5 cellular contexts compared by ENCODE assay signal in the genomic region with DNA sequence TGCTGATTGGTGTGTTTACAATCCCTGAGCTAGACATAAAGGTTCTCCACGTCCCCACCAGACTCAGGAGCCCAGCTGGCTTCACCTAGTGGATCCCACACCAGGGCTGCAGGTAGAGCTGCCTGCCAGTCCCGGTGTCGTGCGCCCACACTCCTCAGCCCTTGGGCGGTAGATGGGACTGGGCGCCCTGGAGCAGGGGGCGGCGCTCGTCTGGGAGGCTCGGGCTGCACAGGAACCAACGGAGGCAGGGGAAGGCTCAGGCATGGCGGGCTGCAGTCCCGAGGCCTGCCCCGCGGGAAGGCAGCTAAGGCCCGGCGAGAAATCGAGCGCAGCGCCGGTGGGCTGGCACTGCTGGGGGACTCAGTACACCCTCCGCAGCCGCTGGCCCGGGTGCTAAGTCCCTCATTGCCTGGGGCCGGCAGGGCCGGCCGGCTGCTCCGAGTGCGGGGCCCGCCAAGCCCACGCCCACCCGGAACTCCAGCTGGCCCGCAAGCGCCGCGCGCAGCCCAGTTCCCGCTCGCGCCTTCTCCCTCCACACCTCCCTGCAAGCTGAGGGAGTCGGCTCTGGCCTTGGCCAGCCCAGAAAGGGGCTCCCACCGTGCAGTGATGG.
A peak's percentile ranks its signal among the peaks of the same experiment; 100 is the strongest.
DNase-seq lines count a peak whose midpoint lies in the region; FAIRE-seq and TF ChIP-seq lines count a peak whose summit lies in the region.
"Not testable (repeated sequence)": the region's sequence is repeated elsewhere in the genome, so short reads cannot be mapped to it uniquely, and the experiment has no call there.

No MANE protein-coding gene starts in this region.

- not testable (repeated sequence) for H3K4me3 Mint-ChIP-seq in osteocyte (ENCODE audit: unreplicated experiment)

- not testable (repeated sequence) for H3K27ac Mint-ChIP-seq in osteocyte (ENCODE audit: unreplicated experiment)

- H3K4me1 ChIP-seq in right atrium auricular region; kidney (ENCODE audit: control insufficient read depth in 1 of 2, insufficient read depth in 1 of 2, low read depth in 1 of 2, low read length in 2 of 2): not testable (repeated sequence)

- not testable (repeated sequence) for H3K27ac ChIP-seq in right atrium auricular region; kidney (ENCODE audit: low read depth in 2 of 2, low read length in 2 of 2)

- H3K4me1 Mint-ChIP-seq in osteocyte (ENCODE audit: unreplicated experiment): not testable (repeated sequence)

- H3K9me3 Mint-ChIP-seq in osteocyte (ENCODE audit: unreplicated experiment): not testable (repeated sequence)

- not testable (repeated sequence) for H3K36me3 Mint-ChIP-seq in osteocyte (ENCODE audit: unreplicated experiment)

- DNase-seq in right atrium auricular region (ENCODE audit: low spot score) (peak; percentile 7), kidney (peak; percentile 55), mesenteric fat pad (ENCODE audit: low spot score) (peak; percentile 82), osteocyte (ENCODE audit: extremely low spot score, unreplicated experiment) (peak; percentile 81), ureter (ENCODE audit: low spot score) (peak; percentile 29)

- not testable (repeated sequence) for TF ChIP-seq CTCF in right atrium auricular region (IDR thresholded peaks at IDR 0.05); kidney (IDR thresholded peaks at IDR 0.05; ENCODE audit: borderline replicate concordance, extremely low read depth, insufficient read depth); osteocyte (IDR thresholded peaks at IDR 0.05)

- not testable (repeated sequence) for H3K27me3 Mint-ChIP-seq in osteocyte (ENCODE audit: unreplicated experiment)

- not testable (repeated sequence) for H3K27me3 ChIP-seq in right atrium auricular region

- intact Hi-C loops in kidney (cut with DNase I): not testable (repeated sequence)

- H3K4me3 ChIP-seq in right atrium auricular region; kidney (ENCODE audit: low read length in 2 of 2): not testable (repeated sequence)

- not testable (repeated sequence) for H3K36me3 ChIP-seq in right atrium auricular region; kidney (ENCODE audit: control insufficient read depth in 1 of 2, insufficient read depth in 2 of 2, low read length in 2 of 2)

- not testable (repeated sequence) for H3K9ac ChIP-seq in kidney (ENCODE audit: low read length in 2 of 2)

- H3K9me3 ChIP-seq in right atrium auricular region; kidney (ENCODE audit: control insufficient read depth in 1 of 2, low read length in 2 of 2): not testable (repeated sequence)

- not testable (repeated sequence) for FAIRE-seq in kidney (lab: Jason Lieb, UNC)

Comparison
In these comparisons a context has a peak if more than half of its experiments do, and no peak if none do; other contexts are left out.
1. DNase-seq: peak in every context shown above with its lines; median percentile 82 in mesenteric fat pad; 81 in osteocyte; 55 in kidney; 29 in ureter; 7 in right atrium auricular region.